23 cellular contexts compared by ENCODE assay signal in genomic region chr6:137914530-137915193, GRCh38. TPM values are rescaled to one million over a fixed set of nuclear protein-coding genes. Genes with fewer than 3 reads are reported as not detected.
DNase-seq lines count a peak whose midpoint lies in the region; ATAC-seq and TF ChIP-seq lines count a peak whose summit lies in the region.
"Had no signal": no experiment of that assay in that cellular context is flagged by ENCODE, and none has a peak within 500 bp of the region (broad histone marks: within the 10 kb centered on the region; RNA-seq: fewer than 3 reads in every experiment).

No MANE protein-coding gene starts in this region.

- no peaks in the 10 kb centered on the region for H3K79me2 ChIP-seq in OCI-LY3 (ENCODE audit: low read length)
- H3K79me2 ChIP-seq in neural progenitor cell (ENCODE audit: low read depth): no peaks in the 10 kb centered on the region

- H3K9me3 Mint-ChIP-seq in naive B cell (peaks cover 0 to 11% (median 4%) of the 10 kb centered on the region in 7 donors), neural progenitor cell (peaks cover 6% of the 10 kb centered on the region)

- H3K36me3 ChIP-seq in OCI-LY3 (replicated peaks; ENCODE audit: low read depth, low read length): peaks cover 3% of the 10 kb centered on the region
- H3K36me3 ChIP-seq in neural progenitor cell: peaks cover 4% of the 10 kb centered on the region
- H3K36me3 ChIP-seq: ascending aorta, transverse colon had no signal

- in situ Hi-C loops in KBM-7 (cut with MboI; ENCODE audit: low pct_unique_long_range_greater_than_20kb, low sequenced_read_pairs): no loop called here

- H3K4me1 ChIP-seq in OCI-LY3 (ENCODE audit: low read length): peaks cover 60% of the 10 kb centered on the region
- peaks cover 6% of the 10 kb centered on the region for H3K4me1 ChIP-seq in neural progenitor cell
- H3K4me1 ChIP-seq: ascending aorta, transverse colon had no signal

- H3K36me3 Mint-ChIP-seq in naive B cell (peaks cover 0 to 4% of the 10 kb centered on the region in 2 donors), neural progenitor cell (no peaks in the 10 kb centered on the region)

- peak; percentile 52 to 57 for ATAC-seq in naive B cell (ENCODE audit: low read depth in 2 of 2)
- ATAC-seq: activated T-cell treated with anti-CD3 and anti-CD28 coated beads, Interleukin-2, amount 50 U/mL, for 4 hours; right cardiac atrium; T-cell had no signal

- DNase-seq in DMS79 treated with DMSO at 0.1 percent for 48 hours (lab: John Stamatoyannopoulos, UW) (peak; percentile 26), DMS79 (lab: John Stamatoyannopoulos, UW) (no peak), KBM-7 (peak; percentile 72), naive B cell (no peak), NCI-H2227 treated with DMSO at 0.1 percent for 48 hours (lab: John Stamatoyannopoulos, UW) (no peak), neural progenitor cell (ENCODE audit: low spot score) (no peak)
- DNase-seq in activated effector memory CD4-positive, alpha-beta T cell treated with Interleukin-2 at 50 U/mL for 16 hours: no peak
- DNase-seq: activated gamma-delta T cell treated with Interleukin-2 at 50 U/mL for 16 hours; activated naive CD8-positive, alpha-beta T cell treated with anti-CD3 and anti-CD28 coated beads, Interleukin-2, amount 10 ng/mL, durations not matched to agents 7 days and 5 days; activated T-cell treated with anti-CD3 and anti-CD28 coated beads, Interleukin-2, amount 50 U/mL, for 4 hours; CD4-positive, CD25-positive, alpha-beta regulatory T cell; H7; kidney; NCI-H1048; NCI-H2171; NCI-H524 treated with DMSO at 0.1 percent for 48 hours; posterior cingulate gyrus; right cardiac atrium; T-cell; transverse colon had no signal

- H3K4me1 Mint-ChIP-seq in naive B cell: peaks cover 24 to 44% (median 44%) of the 10 kb centered on the region in 3 donors
- peaks cover 4% of the 10 kb centered on the region for H3K4me1 Mint-ChIP-seq in neural progenitor cell

- H4K20me1 ChIP-seq in OCI-LY3 (ENCODE audit: insufficient read depth, low read length) (no peaks in the 10 kb centered on the region), neural progenitor cell (ENCODE audit: low read depth) (no peaks in the 10 kb centered on the region)

- no peak overlapping the region for H3K4me3 ChIP-seq in OCI-LY3 (ENCODE audit: low read length)
- no peak overlapping the region for H3K4me3 ChIP-seq in neural progenitor cell
- H3K4me3 ChIP-seq: ascending aorta, transverse colon had no signal

- TF ChIP-seq CTCF in OCI-LY3 (IDR thresholded peaks at IDR 0.05; ENCODE audit: low read depth, low read length) (no peak), neural progenitor cell (IDR thresholded peaks at IDR 0.05) (no peak)

- H3K27me3 ChIP-seq in OCI-LY3 (ENCODE audit: low read depth, low read length) (no peaks in the 10 kb centered on the region), neural progenitor cell (no peaks in the 10 kb centered on the region)
- H3K27me3 ChIP-seq: ascending aorta, transverse colon had no signal

- peak overlapping the region in 1 of 8 donors; percentile 22 for H3K4me3 Mint-ChIP-seq in naive B cell
- no peak overlapping the region for H3K4me3 Mint-ChIP-seq in neural progenitor cell
- H3K4me3 Mint-ChIP-seq: activated naive CD8-positive, alpha-beta T cell treated with anti-CD3 and anti-CD28 coated beads, Interleukin-2, amount 10 ng/mL, durations not matched to agents 7 days and 5 days; activated T-cell treated with anti-CD3 and anti-CD28 coated beads, Interleukin-2, amount 50 U/mL, for 4 hours; CD4-positive, CD25-positive, alpha-beta regulatory T cell; T-cell had no signal

- H3K4me2 ChIP-seq in OCI-LY3 (ENCODE audit: low read length): peak overlapping the region; percentile 25
- no peak overlapping the region for H3K4me2 ChIP-seq in neural progenitor cell

- peak overlapping the region; percentile 49 for H3K27ac ChIP-seq in OCI-LY3 (ENCODE audit: low read length)
- H3K27ac ChIP-seq in neural progenitor cell: no peak overlapping the region
- H3K27ac ChIP-seq: 22Rv1, ascending aorta, transverse colon had no signal

- H3K27ac Mint-ChIP-seq in naive B cell (peak overlapping the region in 1 of 6 donors; percentile 61), neural progenitor cell (no peak overlapping the region)
- H3K27ac Mint-ChIP-seq: activated naive CD8-positive, alpha-beta T cell treated with anti-CD3 and anti-CD28 coated beads, Interleukin-2, amount 10 ng/mL, durations not matched to agents 7 days and 5 days; CD4-positive, CD25-positive, alpha-beta regulatory T cell; T-cell had no signal

- H3K9ac ChIP-seq in OCI-LY3 (ENCODE audit: low read length): peak overlapping the region; percentile 0; the same call in 1 of the 2 replicates
- no peak overlapping the region for H3K9ac ChIP-seq in neural progenitor cell

- H3K27me3 Mint-ChIP-seq in naive B cell (peaks cover 0 to 11% (median 0%) of the 10 kb centered on the region in 3 donors), neural progenitor cell (ENCODE audit: insufficient read depth, low read depth) (no peaks in the 10 kb centered on the region)
- H3K27me3 Mint-ChIP-seq: activated naive CD8-positive, alpha-beta T cell treated with anti-CD3 and anti-CD28 coated beads, Interleukin-2, amount 10 ng/mL, durations not matched to agents 7 days and 5 days had no signal

- H3F3A ChIP-seq in neural progenitor cell (ENCODE audit: low read depth): no peaks in the 10 kb centered on the region

- H3K9me3 ChIP-seq in OCI-LY3 (ENCODE audit: insufficient read depth, low read length) (peaks cover 6% of the 10 kb centered on the region; the same call in 1 of the 2 replicates), neural progenitor cell (ENCODE audit: low read depth) (peaks cover 10% of the 10 kb centered on the region)
- H3K9me3 ChIP-seq: ascending aorta had no signal

- H2AFZ ChIP-seq in OCI-LY3 (ENCODE audit: low read depth, low read length) (0 out of 2 replicates have a peak overlapping the region, but pooled peaks have one; percentile 31), neural progenitor cell (replicated peaks) (no peak overlapping the region)

RNA-seq across cellular contexts. Expression of gene TNFAIP3, which starts 47.6 kb away (rescaled TPM):
- polyA plus RNA-seq in naive B cell (ENCODE audit: low read depth in 6 of 6): 10 to 100 TPM in 5 of 6 donors, 1 to 10 TPM in 1; 4.0 to 48.4 (median 33.8) TPM
- total RNA-seq in neural progenitor cell (ENCODE audit: low replicate concordance): 1.8 and 5.3 TPM in 2 replicates

Comparison
In these comparisons a context has a peak if more than half of its experiments do, and no peak if none do; other contexts are left out.
1. DNase-seq: peak in DMS79 treated with DMSO at 0.1 percent for 48 hours (single experiment) and KBM-7 (single experiment); none in DMS79 (single experiment), naive B cell (single experiment), activated effector memory CD4-positive, alpha-beta T cell treated with Interleukin-2 at 50 U/mL for 16 hours (single experiment), NCI-H2227 treated with DMSO at 0.1 percent for 48 hours (single experiment) and neural progenitor cell (single experiment).